Comparison of ENCODE assay signal across 1 cellular context in genomic region chr12:119665164-119665929, GRCh38.
TF ChIP-seq lines count a peak whose summit lies in the region.

No MANE protein-coding gene starts in this region.

TF ChIP-seq in GM12878, 131 proteins besides CTCF, POLR2A, EP300 and RAD21:
- TF ChIP-seq, protein P1, sequence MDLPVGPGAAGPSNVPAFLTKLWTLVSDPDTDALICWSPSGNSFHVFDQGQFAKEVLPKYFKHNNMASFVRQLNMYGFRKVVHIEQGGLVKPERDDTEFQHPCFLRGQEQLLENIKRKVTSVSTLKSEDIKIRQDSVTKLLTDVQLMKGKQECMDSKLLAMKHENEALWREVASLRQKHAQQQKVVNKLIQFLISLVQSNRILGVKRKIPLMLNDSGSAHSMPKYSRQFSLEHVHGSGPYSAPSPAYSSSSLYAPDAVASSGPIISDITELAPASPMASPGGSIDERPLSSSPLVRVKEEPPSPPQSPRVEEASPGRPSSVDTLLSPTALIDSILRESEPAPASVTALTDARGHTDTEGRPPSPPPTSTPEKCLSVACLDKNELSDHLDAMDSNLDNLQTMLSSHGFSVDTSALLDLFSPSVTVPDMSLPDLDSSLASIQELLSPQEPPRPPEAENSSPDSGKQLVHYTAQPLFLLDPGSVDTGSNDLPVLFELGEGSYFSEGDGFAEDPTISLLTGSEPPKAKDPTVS (IDR thresholded peaks at IDR 0.05; ENCODE audit: low read depth, low read length) = no peak
- no peak for TF ChIP-seq RBBP5 (conservative IDR thresholded peaks at IDR 0.05)
- no peak for TF ChIP-seq TCF12 (IDR thresholded peaks at IDR 0.05; ENCODE audit: low read depth, low read length)
- no peak for TF ChIP-seq SMAD1 (IDR thresholded peaks at IDR 0.05; ENCODE audit: low read depth, partially characterized antibody)
- TF ChIP-seq ASH2L (IDR thresholded peaks at IDR 0.05; ENCODE audit: borderline replicate concordance, low read depth) = no peak
- no peak for TF ChIP-seq IKZF2 (IDR thresholded peaks at IDR 0.05)
- TF ChIP-seq ZNF274 (IDR thresholded peaks at IDR 0.05; ENCODE audit: insufficient read depth, insufficient read length) = no peak
- no peak for TF ChIP-seq BHLHE40 (IDR thresholded peaks at IDR 0.05; ENCODE audit: borderline replicate concordance in 1 of 2, low read depth in 2 of 2, low read length in 1 of 2)
- no peak for TF ChIP-seq TCF7 (IDR thresholded peaks at IDR 0.05; ENCODE audit: borderline replicate concordance)
- TF ChIP-seq ZBTB40 (IDR thresholded peaks at IDR 0.05; ENCODE audit: borderline replicate concordance) = no peak
- no peak for TF ChIP-seq HCFC1 (IDR thresholded peaks at IDR 0.05; ENCODE audit: low read length)
- TF ChIP-seq, protein P2, sequence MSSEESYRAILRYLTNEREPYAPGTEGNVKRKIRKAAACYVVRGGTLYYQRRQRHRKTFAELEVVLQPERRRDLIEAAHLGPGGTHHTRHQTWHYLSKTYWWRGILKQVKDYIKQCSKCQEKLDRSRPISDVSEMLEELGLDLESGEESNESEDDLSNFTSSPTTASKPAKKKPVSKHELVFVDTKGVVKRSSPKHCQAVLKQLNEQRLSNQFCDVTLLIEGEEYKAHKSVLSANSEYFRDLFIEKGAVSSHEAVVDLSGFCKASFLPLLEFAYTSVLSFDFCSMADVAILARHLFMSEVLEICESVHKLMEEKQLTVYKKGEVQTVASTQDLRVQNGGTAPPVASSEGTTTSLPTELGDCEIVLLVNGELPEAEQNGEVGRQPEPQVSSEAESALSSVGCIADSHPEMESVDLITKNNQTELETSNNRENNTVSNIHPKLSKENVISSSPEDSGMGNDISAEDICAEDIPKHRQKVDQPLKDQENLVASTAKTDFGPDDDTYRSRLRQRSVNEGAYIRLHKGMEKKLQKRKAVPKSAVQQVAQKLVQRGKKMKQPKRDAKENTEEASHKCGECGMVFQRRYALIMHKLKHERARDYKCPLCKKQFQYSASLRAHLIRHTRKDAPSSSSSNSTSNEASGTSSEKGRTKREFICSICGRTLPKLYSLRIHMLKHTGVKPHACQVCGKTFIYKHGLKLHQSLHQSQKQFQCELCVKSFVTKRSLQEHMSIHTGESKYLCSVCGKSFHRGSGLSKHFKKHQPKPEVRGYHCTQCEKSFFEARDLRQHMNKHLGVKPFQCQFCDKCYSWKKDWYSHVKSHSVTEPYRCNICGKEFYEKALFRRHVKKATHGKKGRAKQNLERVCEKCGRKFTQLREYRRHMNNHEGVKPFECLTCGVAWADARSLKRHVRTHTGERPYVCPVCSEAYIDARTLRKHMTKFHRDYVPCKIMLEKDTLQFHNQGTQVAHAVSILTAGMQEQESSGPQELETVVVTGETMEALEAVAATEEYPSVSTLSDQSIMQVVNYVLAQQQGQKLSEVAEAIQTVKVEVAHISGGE (CRISPR knock-in tag; IDR thresholded peaks at IDR 0.05) = no peak
- no peak for TF ChIP-seq DPF2 (IDR thresholded peaks at IDR 0.05)
- no peak for TF ChIP-seq BCL3 (IDR thresholded peaks at IDR 0.05; ENCODE audit: borderline replicate concordance, insufficient read depth, low read depth, low read length, poor library complexity, severe bottlenecking)
- no peak for TF ChIP-seq SMAD5 (IDR thresholded peaks at IDR 0.05; ENCODE audit: low read depth)
TF ChIP-seq in GM12878: peak in this region for 0.
